23 cellular contexts compared by ENCODE assay signal in the genomic region with DNA sequence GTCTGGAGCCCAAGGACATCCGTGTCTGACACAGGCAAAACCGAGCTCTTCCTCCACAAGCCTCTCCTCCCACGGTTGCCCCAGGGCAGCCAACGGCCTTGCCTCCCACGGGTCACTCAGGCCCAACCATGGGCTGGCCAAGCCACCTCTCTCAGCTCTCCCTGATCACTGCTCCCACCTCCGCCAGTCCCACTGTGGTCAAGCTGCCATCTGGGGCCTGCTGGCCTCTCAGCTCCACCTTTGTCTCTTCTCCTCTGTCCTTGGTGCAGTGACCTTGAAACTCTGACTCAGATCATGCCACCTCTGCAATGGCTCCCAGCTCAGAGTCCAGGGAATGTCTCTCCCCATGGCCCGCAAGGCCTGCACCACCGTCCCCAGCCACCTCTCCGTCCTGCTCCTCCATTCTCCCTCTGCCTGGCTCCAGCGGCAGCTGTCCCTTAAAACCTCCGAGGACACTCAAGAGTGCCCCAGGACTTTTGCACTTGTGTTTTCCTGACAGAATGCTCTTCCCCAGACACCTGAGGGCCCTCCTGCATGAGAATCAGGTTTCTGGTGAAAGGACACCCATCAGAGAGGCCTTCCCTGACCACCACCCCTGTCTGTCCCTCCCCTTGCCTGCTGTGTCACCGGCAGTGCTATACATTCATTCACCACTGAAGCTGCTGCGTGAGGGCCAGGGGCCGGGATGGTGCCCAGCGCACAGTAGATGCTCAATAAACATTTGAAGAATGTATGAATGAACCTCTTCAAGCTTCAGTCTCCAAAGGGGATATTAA. TPM values are rescaled to one million over a fixed set of nuclear protein-coding genes. Genes with fewer than 3 reads are reported as not detected.
DNase-seq lines count a peak whose midpoint lies in the region; ATAC-seq, FAIRE-seq and TF ChIP-seq lines count a peak whose summit lies in the region.
"Had no signal": no experiment of that assay in that cellular context is flagged by ENCODE, and none has a peak within 500 bp of the region (broad histone marks: within the 10 kb centered on the region; RNA-seq: fewer than 3 reads in every experiment).

No MANE protein-coding gene starts in this region.

- H3K9me3 Mint-ChIP-seq in activated naive CD4-positive, alpha-beta T cell treated with anti-CD3 and anti-CD28 coated beads, Interleukin-2, amount 50 U/mL, for 72 hours, result no peaks in the 10 kb centered on the region
- H3K9me3 Mint-ChIP-seq in WTC11, result no peaks in the 10 kb centered on the region
- H3K9me3 Mint-ChIP-seq: CD4-positive, CD25-positive, alpha-beta regulatory T cell had no signal

- H3K27me3 ChIP-seq in small intestine (ENCODE audit: control insufficient read depth in 2 of 2, insufficient read depth in 2 of 2, low read length in 2 of 2) (no peaks in the 10 kb centered on the region), tibial artery (no peaks in the 10 kb centered on the region)
- H3K27me3 ChIP-seq: BE2C had no signal

- H3K27ac ChIP-seq in small intestine (ENCODE audit: low read depth in 1 of 2, low read length in 1 of 2) (peak overlapping the region in 1 of 2 donors; percentile 97), tibial artery (no peak overlapping the region)
- H3K27ac ChIP-seq: GM23248, KMS-11 had no signal

- no peak overlapping the region for H3K4me3 ChIP-seq in small intestine (ENCODE audit: low read depth in 1 of 2, low read length in 2 of 2)
- no peak overlapping the region for H3K4me3 ChIP-seq in tibial artery
- H3K4me3 ChIP-seq: GM23248 had no signal

- H3K36me3 ChIP-seq in small intestine (ENCODE audit: control insufficient read depth in 2 of 2, insufficient read depth in 2 of 2, low read length in 2 of 2) (no peaks in the 10 kb centered on the region), tibial artery (peaks cover 5 to 27% (median 8%) of the 10 kb centered on the region in 3 donors)
- H3K36me3 ChIP-seq: BE2C had no signal

- intact Hi-C loops in tibial artery (cut with DNase I; ENCODE audit: low total_unique reads), result no loop called here

- no peak for FAIRE-seq in small intestine (lab: Jason Lieb, UNC)
- FAIRE-seq: A204.1 had no signal

- no peak for DNase-seq in activated naive CD4-positive, alpha-beta T cell treated with anti-CD3 and anti-CD28 coated beads, Interleukin-2, amount 50 U/mL, for 72 hours (ENCODE audit: low spot score in 2 of 2)
- DNase-seq in activated naive CD4-positive, alpha-beta T cell (lab: John Stamatoyannopoulos, UW), result no peak
- DNase-seq in WTC11 (ENCODE audit: low spot score) (no peak), left lobe of liver (ENCODE audit: low spot score) (peak; percentile 74), small intestine (peak; percentile 70), tibial artery (no peak)
- DNase-seq in activated effector memory CD4-positive, alpha-beta T cell treated with Interleukin-2 at 50 U/mL for 16 hours, result no peak
- DNase-seq: BE2C; Caco-2; CD4-positive, CD25-positive, alpha-beta regulatory T cell; DMS153; GDM1; GM23248; MV-4-11; NCI-H1417; NCI-H187; NCI-H2227 treated with DMSO at 0.1 percent for 48 hours; NCI-H524; RPMI8226; SIG-M5 had no signal

- no peaks in the 10 kb centered on the region for H3K9me3 ChIP-seq in small intestine (ENCODE audit: control insufficient read depth, low read depth)
- no peaks in the 10 kb centered on the region for H3K9me3 ChIP-seq in tibial artery
- H3K9me3 ChIP-seq: BE2C, Caco-2 had no signal

- CTCF ChIA-PET in WTC11 (lab: Charles Lee), result interaction anchor here (0.6 to 6.5 kb wide), 2 partner anchors 14 to 75 kb away, joined by 3 to 108 read pairs; partner anchors contain the start of gene RASD1

- no peaks in the 10 kb centered on the region for H3K4me1 Mint-ChIP-seq in WTC11
- H3K4me1 Mint-ChIP-seq: CD4-positive, CD25-positive, alpha-beta regulatory T cell had no signal

- POLR2A ChIA-PET in WTC11 (lab: Charles Lee), result interaction anchor here (0.6 kb wide), 1 partner anchor 76 kb away, joined by 3 read pairs; the partner anchor contains the start of gene RASD1

- no peak overlapping the region for H3K4me3 Mint-ChIP-seq in WTC11
- H3K4me3 Mint-ChIP-seq: CD4-positive, CD25-positive, alpha-beta regulatory T cell had no signal

- 82 to 87% (median 84%) methylated on average over 15 of the region's 15 CpGs for WGBS in small intestine, 3 donors

- no peaks in the 10 kb centered on the region for H3K27me3 Mint-ChIP-seq in WTC11 (ENCODE audit: low read depth)
- H3K27me3 Mint-ChIP-seq: CD4-positive, CD25-positive, alpha-beta regulatory T cell had no signal

- H3K36me3 Mint-ChIP-seq in activated naive CD4-positive, alpha-beta T cell treated with anti-CD3 and anti-CD28 coated beads, Interleukin-2, amount 50 U/mL, for 72 hours, result no peaks in the 10 kb centered on the region
- H3K36me3 Mint-ChIP-seq in WTC11, result no peaks in the 10 kb centered on the region

- ATAC-seq in activated naive CD4-positive, alpha-beta T cell treated with anti-CD3 and anti-CD28 coated beads, Interleukin-2, amount 50 U/mL, for 72 hours, result no peak
- ATAC-seq in WTC11, result no peak
- peak; percentile 18 for ATAC-seq in left lobe of liver
- no peak for ATAC-seq in GM18868 (IDR thresholded peaks at IDR 0.05; ENCODE audit: unreplicated experiment)

- no peak for TF ChIP-seq CTCF in WTC11 (IDR thresholded peaks at IDR 0.05)
- no peak for TF ChIP-seq CTCF in tibial artery (IDR thresholded peaks at IDR 0.05)

- peaks cover 0 to 8% of the 10 kb centered on the region in 2 donors for H3K4me1 ChIP-seq in small intestine (ENCODE audit: control insufficient read depth in 2 of 2, insufficient read depth in 1 of 2, low read depth in 1 of 2, low read length in 1 of 2)
- H3K4me1 ChIP-seq in tibial artery, result peaks cover 7 to 26% (median 14%) of the 10 kb centered on the region in 4 donors

- peak overlapping the region; percentile 14 to 62 for H3K27ac Mint-ChIP-seq in activated naive CD4-positive, alpha-beta T cell treated with anti-CD3 and anti-CD28 coated beads, Interleukin-2, amount 50 U/mL, for 72 hours
- H3K27ac Mint-ChIP-seq in WTC11, result peak overlapping the region; percentile 65
- H3K27ac Mint-ChIP-seq: CD4-positive, CD25-positive, alpha-beta regulatory T cell had no signal

TF ChIP-seq in WTC11, 78 proteins besides CTCF, POLR2A, EP300 and RAD21 (continues in another document):
- TF ChIP-seq E2F1 (CRISPR knock-in tag; IDR thresholded peaks at IDR 0.05) (no peak), ESRRA (CRISPR knock-in tag; IDR thresholded peaks at IDR 0.05; ENCODE audit: borderline replicate concordance) (no peak), NFYB (CRISPR knock-in tag; conservative IDR thresholded peaks at IDR 0.05; ENCODE audit: low read depth) (no peak), E2F5 (CRISPR knock-in tag; IDR thresholded peaks at IDR 0.05) (no peak), NFATC4 (CRISPR knock-in tag; IDR thresholded peaks at IDR 0.05) (no peak), RELA (CRISPR knock-in tag; IDR thresholded peaks at IDR 0.05; ENCODE audit: borderline replicate concordance) (no peak), ZNF671 (CRISPR knock-in tag; IDR thresholded peaks at IDR 0.05) (no peak), ZNF121 (CRISPR knock-in tag; IDR thresholded peaks at IDR 0.05) (no peak)
- TF ChIP-seq, protein P1, sequence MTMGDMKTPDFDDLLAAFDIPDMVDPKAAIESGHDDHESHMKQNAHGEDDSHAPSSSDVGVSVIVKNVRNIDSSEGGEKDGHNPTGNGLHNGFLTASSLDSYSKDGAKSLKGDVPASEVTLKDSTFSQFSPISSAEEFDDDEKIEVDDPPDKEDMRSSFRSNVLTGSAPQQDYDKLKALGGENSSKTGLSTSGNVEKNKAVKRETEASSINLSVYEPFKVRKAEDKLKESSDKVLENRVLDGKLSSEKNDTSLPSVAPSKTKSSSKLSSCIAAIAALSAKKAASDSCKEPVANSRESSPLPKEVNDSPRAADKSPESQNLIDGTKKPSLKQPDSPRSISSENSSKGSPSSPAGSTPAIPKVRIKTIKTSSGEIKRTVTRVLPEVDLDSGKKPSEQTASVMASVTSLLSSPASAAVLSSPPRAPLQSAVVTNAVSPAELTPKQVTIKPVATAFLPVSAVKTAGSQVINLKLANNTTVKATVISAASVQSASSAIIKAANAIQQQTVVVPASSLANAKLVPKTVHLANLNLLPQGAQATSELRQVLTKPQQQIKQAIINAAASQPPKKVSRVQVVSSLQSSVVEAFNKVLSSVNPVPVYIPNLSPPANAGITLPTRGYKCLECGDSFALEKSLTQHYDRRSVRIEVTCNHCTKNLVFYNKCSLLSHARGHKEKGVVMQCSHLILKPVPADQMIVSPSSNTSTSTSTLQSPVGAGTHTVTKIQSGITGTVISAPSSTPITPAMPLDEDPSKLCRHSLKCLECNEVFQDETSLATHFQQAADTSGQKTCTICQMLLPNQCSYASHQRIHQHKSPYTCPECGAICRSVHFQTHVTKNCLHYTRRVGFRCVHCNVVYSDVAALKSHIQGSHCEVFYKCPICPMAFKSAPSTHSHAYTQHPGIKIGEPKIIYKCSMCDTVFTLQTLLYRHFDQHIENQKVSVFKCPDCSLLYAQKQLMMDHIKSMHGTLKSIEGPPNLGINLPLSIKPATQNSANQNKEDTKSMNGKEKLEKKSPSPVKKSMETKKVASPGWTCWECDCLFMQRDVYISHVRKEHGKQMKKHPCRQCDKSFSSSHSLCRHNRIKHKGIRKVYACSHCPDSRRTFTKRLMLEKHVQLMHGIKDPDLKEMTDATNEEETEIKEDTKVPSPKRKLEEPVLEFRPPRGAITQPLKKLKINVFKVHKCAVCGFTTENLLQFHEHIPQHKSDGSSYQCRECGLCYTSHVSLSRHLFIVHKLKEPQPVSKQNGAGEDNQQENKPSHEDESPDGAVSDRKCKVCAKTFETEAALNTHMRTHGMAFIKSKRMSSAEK (CRISPR knock-in tag; IDR thresholded peaks at IDR 0.05; ENCODE audit: borderline replicate concordance), result no peak

RNA-seq across cellular contexts. Expression of gene PEMT, which starts 19.3 kb away (rescaled TPM):
- total RNA-seq in activated naive CD4-positive, alpha-beta T cell treated with anti-CD3 and anti-CD28 coated beads, Interleukin-2, amount 50 U/mL, for 72 hours, result 10 to 100 TPM in 1 of 2 donors, 1 to 10 TPM in 1; 6.3 to 27.5 TPM
- total RNA-seq in WTC11 (2021), result 51.9 to 54.6 TPM (median 53.1 TPM) in 3 replicates
- total RNA-seq in left lobe of liver, result 180 TPM
- polyA plus RNA-seq in small intestine, result 10 to 100 TPM; 32.0 to 42.0 (median 33.5) TPM

Comparison
In these comparisons a context has a peak if more than half of its experiments do, and no peak if none do; other contexts are left out.
1. DNase-seq: peak in left lobe of liver (single experiment) and small intestine (single experiment); none in activated naive CD4-positive, alpha-beta T cell treated with anti-CD3 and anti-CD28 coated beads, Interleukin-2, amount 50 U/mL, for 72 hours (0 of 2), activated naive CD4-positive, alpha-beta T cell (0 of 4), WTC11 (single experiment), activated effector memory CD4-positive, alpha-beta T cell treated with Interleukin-2 at 50 U/mL for 16 hours (single experiment) and tibial artery (0 of 2).